17 cellular contexts compared by ENCODE assay signal in the genomic region with DNA sequence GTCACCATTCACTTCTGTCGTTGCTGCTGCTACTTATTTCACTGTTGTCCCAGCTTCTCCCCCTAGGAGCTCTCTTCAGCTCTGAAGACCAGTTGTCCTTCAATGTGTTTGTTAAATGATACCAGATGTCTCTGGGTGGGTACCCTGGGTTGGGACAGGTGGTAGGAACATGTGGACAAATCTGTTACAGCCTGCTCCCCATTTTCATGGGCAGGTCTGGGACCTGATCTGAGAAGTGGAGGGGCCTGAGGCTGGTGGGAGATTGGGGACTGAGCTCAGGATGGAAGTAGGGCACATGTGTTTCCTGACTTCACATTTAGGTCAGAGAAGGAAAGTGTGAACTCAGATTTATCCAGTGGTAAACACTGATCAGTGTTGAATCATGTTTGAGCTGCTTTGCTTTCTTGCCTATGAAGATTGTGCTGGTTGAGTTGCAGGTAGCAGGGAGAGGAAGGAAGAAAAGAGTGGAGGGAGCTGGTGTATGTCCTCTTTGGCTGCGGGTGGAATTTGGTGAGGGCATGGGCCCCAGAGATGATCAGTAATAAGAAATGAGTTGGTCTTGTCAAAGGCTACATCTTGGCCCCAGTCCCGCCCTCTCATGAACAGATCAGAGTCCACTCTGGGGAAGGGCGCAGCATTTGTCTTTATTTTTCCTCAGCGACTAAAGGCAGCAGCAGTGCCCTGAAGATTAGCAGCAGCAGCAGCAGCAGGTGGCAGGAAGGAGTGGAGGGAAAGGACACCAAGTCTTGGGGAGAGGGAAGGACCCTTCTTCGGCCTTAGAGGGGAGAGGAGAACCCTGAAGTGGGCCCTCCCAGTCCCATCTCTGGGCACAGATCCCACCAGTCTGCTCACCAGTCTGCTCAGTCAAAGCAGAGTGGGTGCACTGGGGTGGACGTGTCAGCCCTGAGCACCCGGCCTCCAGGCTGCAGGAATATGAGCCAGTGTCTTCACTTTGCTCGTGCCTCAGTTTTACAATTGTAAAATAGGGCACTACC. TPM values are rescaled to one million over a fixed set of nuclear protein-coding genes. Genes with fewer than 3 reads are reported as not detected.
DNase-seq lines count a peak whose midpoint lies in the region; ATAC-seq and TF ChIP-seq lines count a peak whose summit lies in the region.
"Had no signal": no experiment of that assay in that cellular context is flagged by ENCODE, and none has a peak within 500 bp of the region (broad histone marks: within the 10 kb centered on the region; RNA-seq: fewer than 3 reads in every experiment).

No MANE protein-coding gene starts in this region.

- no peaks in the 10 kb centered on the region for H3K4me1 ChIP-seq in breast epithelium
- H3K4me1 ChIP-seq in mesenchymal stem cell (ENCODE audit: control insufficient read depth, insufficient read depth, low read depth, low read length), result peaks cover 49% of the 10 kb centered on the region
- H3K4me1 ChIP-seq: ascending aorta had no signal

- no peaks in the 10 kb centered on the region for H3K9me3 Mint-ChIP-seq in MCF 10A (ENCODE audit: unreplicated experiment)
- no peaks in the 10 kb centered on the region for H3K9me3 Mint-ChIP-seq in activated T-cell treated with anti-CD3 and anti-CD28 coated beads, Interleukin-2, amount 50 U/mL, for 4 hours
- H3K9me3 Mint-ChIP-seq: activated T-helper 2 cell treated with anti-CD3 and anti-CD28 coated beads, Interferon-gamma antibody, Interleukin-2, Interleukin-4, amounts not matched to agents 10 μg/mL and 5 μg/mL and 100 μg/mL, durations not matched to agents 14 hours and 24 hours and 36 hours; T-helper 2 cell treated with Interferon-gamma antibody and Interleukin-4, amounts not matched to agents 5 μg/mL and 100 μg/mL, for 36 hours had no signal

- no peak overlapping the region for H3K4me3 ChIP-seq in breast epithelium
- H3K4me3 ChIP-seq in brain microvascular endothelial cell (ENCODE audit: low read depth, low read length), result no peak overlapping the region
- H3K4me3 ChIP-seq in mesenchymal stem cell (ENCODE audit: insufficient read depth in 1 of 2, low read depth in 1 of 2, low read length in 2 of 2), result peak overlapping the region in 1 of 2 experiments; percentile 12
- H3K4me3 ChIP-seq: ascending aorta, heart left ventricle had no signal

- TF ChIP-seq CTCF in MCF 10A (IDR thresholded peaks at IDR 0.05; ENCODE audit: unreplicated experiment), result no peak
- TF ChIP-seq CTCF in breast epithelium (IDR thresholded peaks at IDR 0.05), result no peak
- no peak for TF ChIP-seq CTCF in brain microvascular endothelial cell (IDR thresholded peaks at IDR 0.05; ENCODE audit: low read depth, low read length, missing control alignments)

- no peaks in the 10 kb centered on the region for H3K36me3 ChIP-seq in breast epithelium
- H3K36me3 ChIP-seq in brain microvascular endothelial cell (replicated peaks), result no peaks in the 10 kb centered on the region
- peaks cover 0 to 9% of the 10 kb centered on the region in 2 experiments for H3K36me3 ChIP-seq in mesenchymal stem cell (ENCODE audit: control insufficient read depth in 1 of 2, insufficient read depth in 2 of 2, low read depth in 1 of 2, low read length in 2 of 2)
- H3K36me3 ChIP-seq: ascending aorta, heart left ventricle had no signal

- H3K4me1 Mint-ChIP-seq in MCF 10A (ENCODE audit: insufficient read depth, unreplicated experiment), result peaks cover 42% of the 10 kb centered on the region
- H3K4me1 Mint-ChIP-seq in activated T-cell treated with anti-CD3 and anti-CD28 coated beads, Interleukin-2, amount 50 U/mL, for 4 hours (ENCODE audit: low read depth), result peaks cover 1% of the 10 kb centered on the region

- peak overlapping the region; percentile 88 to 92 for H3K18ac ChIP-seq in mesenchymal stem cell (ENCODE audit: low read depth in 1 of 2, low read length in 2 of 2)

- no peaks in the 10 kb centered on the region for H3K27me3 ChIP-seq in breast epithelium
- H3K27me3 ChIP-seq in brain microvascular endothelial cell (replicated peaks), result no peaks in the 10 kb centered on the region
- no peaks in the 10 kb centered on the region for H3K27me3 ChIP-seq in mesenchymal stem cell (ENCODE audit: control insufficient read depth in 1 of 2, insufficient read depth in 1 of 2, low read length in 2 of 2)
- H3K27me3 ChIP-seq: ascending aorta, heart left ventricle had no signal

- POLR2A ChIA-PET in MCF 10A (lab: Yijun Ruan, JAX), result no interaction called here

- no peaks in the 10 kb centered on the region for H3K36me3 Mint-ChIP-seq in MCF 10A (ENCODE audit: insufficient read depth, unreplicated experiment)
- H3K36me3 Mint-ChIP-seq in activated T-cell treated with anti-CD3 and anti-CD28 coated beads, Interleukin-2, amount 50 U/mL, for 4 hours (ENCODE audit: insufficient read depth), result no peaks in the 10 kb centered on the region

- H3K27ac Mint-ChIP-seq in MCF 10A (ENCODE audit: low read depth, unreplicated experiment), result no peak overlapping the region
- H3K27ac Mint-ChIP-seq: activated T-helper 2 cell treated with anti-CD3 and anti-CD28 coated beads, Interferon-gamma antibody, Interleukin-2, Interleukin-4, amounts not matched to agents 10 μg/mL and 5 μg/mL and 100 μg/mL, durations not matched to agents 14 hours and 24 hours and 36 hours; T-helper 2 cell treated with Interferon-gamma antibody and Interleukin-4, amounts not matched to agents 5 μg/mL and 100 μg/mL, for 36 hours had no signal

- peak overlapping the region; percentile 92 for H4K91ac ChIP-seq in mesenchymal stem cell (ENCODE audit: low read length)

- intact Hi-C loops in MCF 10A (cut with micrococcal nuclease), result loop anchor here (10.0 kb wide), 1 partner anchor 189 kb away; no protein-coding TSS in a partner anchor
- intact Hi-C loops in breast epithelium (cut with DNase I; ENCODE audit: low total_unique reads), result no loop called here

- no peak for TF ChIP-seq POLR2A in breast epithelium (IDR thresholded peaks at IDR 0.05)

- TSS peak; percentile 60 for BruUV-seq in MCF 10A (replicated peaks; lab: Mats Ljungman, UMichigan)

- H3K9ac ChIP-seq in mesenchymal stem cell (ENCODE audit: low read length), result no peak overlapping the region

- H2AK5ac ChIP-seq in mesenchymal stem cell (ENCODE audit: low read length, severe bottlenecking), result peak overlapping the region; percentile 89

- peak overlapping the region; percentile 67 for H2BK5ac ChIP-seq in mesenchymal stem cell (ENCODE audit: low read depth, low read length, poor library complexity, severe bottlenecking)

- H3K9me3 ChIP-seq in breast epithelium (no peaks in the 10 kb centered on the region), mesenchymal stem cell (ENCODE audit: control insufficient read depth, low read length) (no peaks in the 10 kb centered on the region)
- H3K9me3 ChIP-seq: ascending aorta, heart left ventricle had no signal

- peak overlapping the region; percentile 79 for H4K8ac ChIP-seq in mesenchymal stem cell (ENCODE audit: low read length)

- peak overlapping the region in 1 of 2 experiments; percentile 89 for H3K14ac ChIP-seq in mesenchymal stem cell (ENCODE audit: low read length in 2 of 2)

- H3K79me1 ChIP-seq in mesenchymal stem cell (replicated peaks; ENCODE audit: low read length, poor library complexity, severe bottlenecking), result peaks cover 4% of the 10 kb centered on the region

- DNase-seq in MCF 10A (ENCODE audit: unreplicated experiment) (no peak), breast epithelium (ENCODE audit: low spot score in 2 of 2) (no peak), brain microvascular endothelial cell (no peak), mesenchymal stem cell (no peak), kidney glomerular epithelial cell (lab: John Stamatoyannopoulos, UW) (no peak), OCI-M2 (lab: John Stamatoyannopoulos, UW; ENCODE audit: unreplicated experiment) (no peak), GOT3 (lab: John Stamatoyannopoulos, UW) (no peak)
- DNase-seq in activated T-cell treated with anti-CD3 and anti-CD28 coated beads, Interleukin-2, amount 50 U/mL, for 4 hours, result no peak
- DNase-seq: DMS79, heart left ventricle, NCI-H1092 treated with DMSO at 0.1 percent for 48 hours, NCI-H446, trophoblast cell had no signal

- 85% methylated on average over 8 of the region's 9 CpGs for WGBS in mesenchymal stem cell

- CTCF ChIA-PET in MCF 10A (lab: Yijun Ruan, JAX), result interaction anchor here (0.5 to 6.7 kb wide), 8 partner anchors 13 to 230 kb away, joined by 3 to 29 read pairs (median 3); partner anchors contain the start of genes ACBD4 and PLCD3

- peak overlapping the region; percentile 79 to 93 for H3K4ac ChIP-seq in mesenchymal stem cell (ENCODE audit: low read depth in 1 of 2, low read length in 2 of 2)

- no peaks in the 10 kb centered on the region for H3K27me3 Mint-ChIP-seq in MCF 10A (ENCODE audit: insufficient read depth, unreplicated experiment)
- H3K27me3 Mint-ChIP-seq in activated T-cell treated with anti-CD3 and anti-CD28 coated beads, Interleukin-2, amount 50 U/mL, for 4 hours (ENCODE audit: low read depth), result peaks cover 3% of the 10 kb centered on the region

- no peak overlapping the region for H3K4me3 Mint-ChIP-seq in MCF 10A (ENCODE audit: unreplicated experiment)
- no peak overlapping the region for H3K4me3 Mint-ChIP-seq in activated T-cell treated with anti-CD3 and anti-CD28 coated beads, Interleukin-2, amount 50 U/mL, for 4 hours
- H3K4me3 Mint-ChIP-seq: T-helper 2 cell treated with Interferon-gamma antibody and Interleukin-4, amounts not matched to agents 5 μg/mL and 100 μg/mL, for 36 hours had no signal

- no peak overlapping the region for H3K4me2 ChIP-seq in mesenchymal stem cell (ENCODE audit: low read length, poor library complexity, severe bottlenecking)

- H2BK120ac ChIP-seq in mesenchymal stem cell (ENCODE audit: low read depth, low read length), result peak overlapping the region; percentile 65

- no peak for ATAC-seq in activated T-cell treated with anti-CD3 and anti-CD28 coated beads, Interleukin-2, amount 50 U/mL, for 4 hours
- ATAC-seq: heart left ventricle had no signal

- H3K27ac ChIP-seq in breast epithelium (no peak overlapping the region), brain microvascular endothelial cell (peak overlapping the region; percentile 69), mesenchymal stem cell (ENCODE audit: low read length, poor library complexity, severe bottlenecking) (peak overlapping the region; percentile 66)
- H3K27ac ChIP-seq: ascending aorta, heart left ventricle had no signal

- H3K23ac ChIP-seq in mesenchymal stem cell (ENCODE audit: low read length in 2 of 2), result no peak overlapping the region

- H2BK12ac ChIP-seq in mesenchymal stem cell (ENCODE audit: low read length in 2 of 2), result peak overlapping the region; percentile 97 to 98

- peak overlapping the region; percentile 2 for H2AFZ ChIP-seq in mesenchymal stem cell (ENCODE audit: low read depth, low read length)

- in situ Hi-C loops in brain microvascular endothelial cell (cut with HindIII; ENCODE audit: low pct_ligation_motif_present, low sequenced_read_pairs), result loop anchor here (25.0 kb wide), 1 partner anchor 107 kb away; no protein-coding TSS in a partner anchor

- peak overlapping the region; percentile 91 for H2BK15ac ChIP-seq in mesenchymal stem cell (ENCODE audit: low read depth, poor library complexity, severe bottlenecking)

RNA-seq across cellular contexts. Expression of gene EFTUD2, which starts 6.1 kb away (rescaled TPM):
- 119 and 125 TPM in 2 replicates for total RNA-seq in MCF 10A (2022)
- total RNA-seq in breast epithelium, result 10 to 100 TPM; 58.1 to 71.4 (median 60.0) TPM
- 49.3 TPM for polyA plus RNA-seq in mesenchymal stem cell (2013, experiment 1 of 2)
- 53.4 TPM for polyA plus RNA-seq in mesenchymal stem cell (2013, experiment 2 of 2)
- total RNA-seq in activated T-cell treated with anti-CD3 and anti-CD28 coated beads, Interleukin-2, amount 50 U/mL, for 4 hours, result 100 to 1,000 TPM; 257 to 303 (median 269) TPM

RNA-seq across cellular contexts. Expression of gene GFAP, which starts 10.0 kb away (rescaled TPM):
- not detected in 2 replicates for total RNA-seq in MCF 10A (2022)
- total RNA-seq in breast epithelium, result 10 to 100 TPM in 2 of 3 donors, 1 to 10 TPM in 1; 4.2 to 37.0 (median 11.8) TPM
- 0.68 TPM for polyA plus RNA-seq in mesenchymal stem cell (2013, experiment 1 of 2)
- 0.49 TPM for polyA plus RNA-seq in mesenchymal stem cell (2013, experiment 2 of 2)
- not detected for total RNA-seq in activated T-cell treated with anti-CD3 and anti-CD28 coated beads, Interleukin-2, amount 50 U/mL, for 4 hours

RNA-seq across cellular contexts. Expression of gene KIF18B, which starts 42.3 kb away (rescaled TPM):
- total RNA-seq in MCF 10A (2022) (11.2 and 17.5 TPM in 2 replicates), breast epithelium (under 1 TPM in 2 of 3 donors, not detected in 1; 0.15 to 0.64 TPM)
- polyA plus RNA-seq in mesenchymal stem cell (2013, experiment 1 of 2), result 1.9 TPM
- 1.6 TPM for polyA plus RNA-seq in mesenchymal stem cell (2013, experiment 2 of 2)
- total RNA-seq in activated T-cell treated with anti-CD3 and anti-CD28 coated beads, Interleukin-2, amount 50 U/mL, for 4 hours, result 1 to 10 TPM; 2.4 to 4.8 (median 3.7) TPM
- total RNA-seq: ascending aorta had no signal

RNA-seq across cellular contexts. Expression of gene HIGD1B, which starts 57.6 kb away (rescaled TPM):
- not detected in 2 replicates for total RNA-seq in MCF 10A (2022)
- total RNA-seq in breast epithelium, result 1 to 10 TPM in 1 of 3 donors, under 1 TPM in 1, not detected in 1; 0.98 to 1.0 TPM
- polyA plus RNA-seq in mesenchymal stem cell (2013, experiment 1 of 2), result not detected
- polyA plus RNA-seq in mesenchymal stem cell (2013, experiment 2 of 2), result not detected
- total RNA-seq in activated T-cell treated with anti-CD3 and anti-CD28 coated beads, Interleukin-2, amount 50 U/mL, for 4 hours, result not detected
- total RNA-seq: activated T-helper 2 cell treated with anti-CD3 and anti-CD28 coated beads, Interferon-gamma antibody, Interleukin-2, Interleukin-4, amounts not matched to agents 10 μg/mL and 5 μg/mL and 100 μg/mL, durations not matched to agents 14 hours and 24 hours and 36 hours; ascending aorta; liver had no signal

Comparison
In these comparisons a context has a peak if more than half of its experiments do, and no peak if none do; other contexts are left out.
1. H3K27ac ChIP-seq: peak in brain microvascular endothelial cell (single experiment) and mesenchymal stem cell (single experiment); none in breast epithelium (0 of 2).